ENCODE assay signal across 17 cellular contexts in the genomic region with DNA sequence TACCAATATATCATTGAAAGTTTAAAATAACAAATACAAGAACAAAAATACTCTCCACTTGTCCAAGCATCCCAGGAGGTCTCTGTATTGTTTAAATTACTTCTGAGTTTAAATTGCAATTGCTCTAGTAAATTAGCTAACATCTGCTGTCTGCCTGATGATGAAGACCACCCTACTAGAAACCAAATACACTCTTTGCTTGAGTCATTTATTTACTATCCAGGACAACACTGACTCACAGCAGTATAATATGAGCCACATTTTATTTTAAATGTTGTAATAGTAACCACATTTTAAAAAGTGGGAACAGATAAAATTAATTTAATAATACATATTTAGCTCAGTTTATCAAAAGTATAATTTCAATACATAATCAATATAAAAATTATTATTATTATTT.
"Had no signal": no experiment of that assay in that cellular context is flagged by ENCODE, and none has a peak within 500 bp of the region (broad histone marks: within the 10 kb centered on the region; RNA-seq: fewer than 3 reads in every experiment).

No MANE protein-coding gene starts in this region.

- H3K4me3 ChIP-seq: coronary artery, heart right ventricle, left lung, testis had no signal

- H3K36me3 Mint-ChIP-seq: activated naive CD4-positive, alpha-beta T cell treated with anti-CD3 and anti-CD28 coated beads, Interleukin-2, amount 50 U/mL, for 72 hours; type B pancreatic cell had no signal

- DNase-seq: activated CD4-positive, alpha-beta T cell treated with anti-CD3 and anti-CD28 coated beads for 36 hours; activated CD4-positive, alpha-beta T cell treated with anti-CD3 and anti-CD28 coated beads, Interleukin-2, amount 50 U/mL, for 48 hours; activated gamma-delta T cell; erythroblast; heart right ventricle; left lung; stimulated activated CD4-positive, alpha-beta T cell treated with anti-CD3 and anti-CD28 coated beads, Interleukin-2, amount 100 ng/mL, for 24 hours; testis had no signal

- H3K27ac ChIP-seq: coronary artery, heart right ventricle, left lung, testis had no signal

- H3K9me3 ChIP-seq: left lung, testis had no signal

- H3K27me3 Mint-ChIP-seq: activated CD4-positive, alpha-beta T cell treated with anti-CD3 and anti-CD28 coated beads for 36 hours; brain; type B pancreatic cell had no signal

- H3K27me3 ChIP-seq: heart right ventricle, left lung, testis had no signal

- H3K36me3 ChIP-seq: heart right ventricle, left lung had no signal

- H3K4me3 Mint-ChIP-seq: activated CD4-positive, alpha-beta T cell treated with anti-CD3 and anti-CD28 coated beads for 36 hours; brain; central memory CD8-positive, alpha-beta T cell; neural crest cell; T-helper 2 cell treated with Interferon-gamma antibody and Interleukin-4, amounts not matched to agents 5 μg/mL and 100 μg/mL, for 36 hours; type B pancreatic cell; WTC11 had no signal

- H3K27ac Mint-ChIP-seq: activated CD4-positive, alpha-beta T cell treated with anti-CD3 and anti-CD28 coated beads for 36 hours; activated naive CD4-positive, alpha-beta T cell treated with anti-CD3 and anti-CD28 coated beads, Interleukin-2, amount 50 U/mL, for 72 hours; brain; progenitor cell of endocrine pancreas; T-helper 2 cell treated with Interferon-gamma antibody and Interleukin-4, amounts not matched to agents 5 μg/mL and 100 μg/mL, for 36 hours; type B pancreatic cell; WTC11 had no signal

- H3K9me3 Mint-ChIP-seq: activated naive CD4-positive, alpha-beta T cell treated with anti-CD3 and anti-CD28 coated beads, Interleukin-2, amount 50 U/mL, for 72 hours; central memory CD8-positive, alpha-beta T cell; neural crest cell had no signal

- ATAC-seq: activated CD4-positive, alpha-beta T cell treated with anti-CD3 and anti-CD28 coated beads for 36 hours; activated naive CD4-positive, alpha-beta T cell treated with anti-CD3 and anti-CD28 coated beads, Interleukin-2, amount 50 U/mL, for 72 hours; heart right ventricle; left lung; WTC11 had no signal
